10 cellular contexts compared by ENCODE assay signal in genomic region chr14:64209428-64210165, GRCh38.
DNase-seq lines count a peak whose midpoint lies in the region; ATAC-seq lines count a peak whose summit lies in the region.
"Had no signal": no experiment of that assay in that cellular context is flagged by ENCODE, and none has a peak within 500 bp of the region (broad histone marks: within the 10 kb centered on the region; RNA-seq: fewer than 3 reads in every experiment).

No MANE protein-coding gene starts in this region.

- H3K27ac Mint-ChIP-seq in activated naive CD8-positive, alpha-beta T cell treated with anti-CD3 and anti-CD28 coated beads, Interleukin-2, amount 10 ng/mL, durations not matched to agents 7 days and 5 days: peak overlapping the region; percentile 24
- no peak overlapping the region for H3K27ac Mint-ChIP-seq in activated naive CD8-positive, alpha-beta T cell treated with anti-CD3 and anti-CD28 coated beads for 36 hours
- H3K27ac Mint-ChIP-seq in activated T-helper 17 cell treated with anti-CD3 and anti-CD28 coated beads, Interleukin-2, amount 50 U/mL, for 72 hours: no peak overlapping the region

- H3K4me3 Mint-ChIP-seq in activated naive CD8-positive, alpha-beta T cell treated with anti-CD3 and anti-CD28 coated beads, Interleukin-2, amount 10 ng/mL, durations not matched to agents 7 days and 5 days: no peak overlapping the region
- no peak overlapping the region for H3K4me3 Mint-ChIP-seq in activated naive CD8-positive, alpha-beta T cell treated with anti-CD3 and anti-CD28 coated beads for 36 hours
- H3K4me3 Mint-ChIP-seq in activated T-helper 17 cell treated with anti-CD3 and anti-CD28 coated beads, Interleukin-2, amount 50 U/mL, for 72 hours: no peak overlapping the region
- H3K4me3 Mint-ChIP-seq: brain had no signal

- DNase-seq in activated naive CD8-positive, alpha-beta T cell treated with anti-CD3 and anti-CD28 coated beads, Interleukin-2, amount 10 ng/mL, durations not matched to agents 7 days and 5 days: no peak
- DNase-seq in activated naive CD8-positive, alpha-beta T cell treated with anti-CD3 and anti-CD28 coated beads for 36 hours: no peak
- DNase-seq in NCI-H2107 treated with DMSO at 0.1 percent for 48 hours (lab: John Stamatoyannopoulos, UW; ENCODE audit: unreplicated experiment) (peak; percentile 50), right cardiac atrium (peak; percentile 62 to 87 (median 86)), T-helper 1 cell (no peak), NCI-H345 (lab: John Stamatoyannopoulos, UW) (no peak), NCI-H146 treated with DMSO at 0.1 percent for 48 hours (lab: John Stamatoyannopoulos, UW; ENCODE audit: unreplicated experiment) (no peak)
- DNase-seq: NCI-H146 had no signal

- H3K27me3 Mint-ChIP-seq in activated naive CD8-positive, alpha-beta T cell treated with anti-CD3 and anti-CD28 coated beads, Interleukin-2, amount 10 ng/mL, durations not matched to agents 7 days and 5 days: no peaks in the 10 kb centered on the region
- H3K27me3 Mint-ChIP-seq in activated naive CD8-positive, alpha-beta T cell treated with anti-CD3 and anti-CD28 coated beads for 36 hours: no peaks in the 10 kb centered on the region
- H3K27me3 Mint-ChIP-seq in activated T-helper 17 cell treated with anti-CD3 and anti-CD28 coated beads, Interleukin-2, amount 50 U/mL, for 72 hours: no peaks in the 10 kb centered on the region
- H3K27me3 Mint-ChIP-seq: brain had no signal

- H3K27me3 ChIP-seq in right cardiac atrium (ENCODE audit: control insufficient read depth, insufficient read depth): no peaks in the 10 kb centered on the region

- POLR2A ChIA-PET in activated naive CD8-positive, alpha-beta T cell treated with anti-CD3 and anti-CD28 coated beads, Interleukin-2, amount 10 ng/mL, durations not matched to agents 7 days and 5 days (lab: Charles Lee): interaction anchor here (0.6 kb wide), 1 partner anchor 382 kb away, joined by 4 read pairs; no protein-coding TSS in a partner anchor

- peaks cover 3% of the 10 kb centered on the region for H3K4me1 Mint-ChIP-seq in activated naive CD8-positive, alpha-beta T cell treated with anti-CD3 and anti-CD28 coated beads, Interleukin-2, amount 10 ng/mL, durations not matched to agents 7 days and 5 days
- H3K4me1 Mint-ChIP-seq in activated naive CD8-positive, alpha-beta T cell treated with anti-CD3 and anti-CD28 coated beads for 36 hours: peaks cover 3% of the 10 kb centered on the region
- H3K4me1 Mint-ChIP-seq in activated T-helper 17 cell treated with anti-CD3 and anti-CD28 coated beads, Interleukin-2, amount 50 U/mL, for 72 hours: no peaks in the 10 kb centered on the region

- no peaks in the 10 kb centered on the region for H3K9me3 ChIP-seq in right cardiac atrium (ENCODE audit: control insufficient read depth, low read length)

- WGBS in right cardiac atrium: 40% methylated on average over 24 of the region's 24 CpGs

- H3K27ac ChIP-seq in right cardiac atrium (ENCODE audit: low read length): peak overlapping the region; percentile 79

- intact Hi-C loops in right cardiac atrium (cut with DNase I): no loop called here

- H3K4me3 ChIP-seq in right cardiac atrium (ENCODE audit: low read length): no peak overlapping the region

- peaks cover 4% of the 10 kb centered on the region for H3K4me1 ChIP-seq in right cardiac atrium (ENCODE audit: control insufficient read depth, insufficient read depth, low read length)

- peaks cover 18% of the 10 kb centered on the region for H3K36me3 Mint-ChIP-seq in activated naive CD8-positive, alpha-beta T cell treated with anti-CD3 and anti-CD28 coated beads, Interleukin-2, amount 10 ng/mL, durations not matched to agents 7 days and 5 days
- peaks cover 6% of the 10 kb centered on the region for H3K36me3 Mint-ChIP-seq in activated naive CD8-positive, alpha-beta T cell treated with anti-CD3 and anti-CD28 coated beads for 36 hours
- peaks cover 81% of the 10 kb centered on the region for H3K36me3 Mint-ChIP-seq in activated T-helper 17 cell treated with anti-CD3 and anti-CD28 coated beads, Interleukin-2, amount 50 U/mL, for 72 hours (ENCODE audit: low read depth)

- H3K9me3 Mint-ChIP-seq in activated naive CD8-positive, alpha-beta T cell treated with anti-CD3 and anti-CD28 coated beads, Interleukin-2, amount 10 ng/mL, durations not matched to agents 7 days and 5 days: no peaks in the 10 kb centered on the region
- H3K9me3 Mint-ChIP-seq in activated naive CD8-positive, alpha-beta T cell treated with anti-CD3 and anti-CD28 coated beads for 36 hours: no peaks in the 10 kb centered on the region
- H3K9me3 Mint-ChIP-seq in activated T-helper 17 cell treated with anti-CD3 and anti-CD28 coated beads, Interleukin-2, amount 50 U/mL, for 72 hours: no peaks in the 10 kb centered on the region
- H3K9me3 Mint-ChIP-seq: brain had no signal

- no peak for ATAC-seq in activated naive CD8-positive, alpha-beta T cell treated with anti-CD3 and anti-CD28 coated beads, Interleukin-2, amount 10 ng/mL, durations not matched to agents 7 days and 5 days (ENCODE audit: low read depth)
- ATAC-seq in right cardiac atrium: peak; percentile 74 to 82
- no peak for ATAC-seq in activated T-helper 17 cell treated with anti-CD3 and anti-CD28 coated beads, Interleukin-2, amount 50 U/mL, for 72 hours (replicated peaks)

Comparison
In these comparisons a context has a peak if more than half of its experiments do, and no peak if none do; other contexts are left out.
1. ATAC-seq: peak in right cardiac atrium (2 of 2); none in activated naive CD8-positive, alpha-beta T cell treated with anti-CD3 and anti-CD28 coated beads, Interleukin-2, amount 10 ng/mL, durations not matched to agents 7 days and 5 days (single experiment) and activated T-helper 17 cell treated with anti-CD3 and anti-CD28 coated beads, Interleukin-2, amount 50 U/mL, for 72 hours (single experiment).
2. DNase-seq: peak in NCI-H2107 treated with DMSO at 0.1 percent for 48 hours (single experiment) and right cardiac atrium (3 of 3); none in activated naive CD8-positive, alpha-beta T cell treated with anti-CD3 and anti-CD28 coated beads, Interleukin-2, amount 10 ng/mL, durations not matched to agents 7 days and 5 days (single experiment), activated naive CD8-positive, alpha-beta T cell treated with anti-CD3 and anti-CD28 coated beads for 36 hours (single experiment), T-helper 1 cell (0 of 5), NCI-H345 (single experiment) and NCI-H146 treated with DMSO at 0.1 percent for 48 hours (single experiment).